Comparison of ENCODE assay signal across 15 cellular contexts in the genomic region with DNA sequence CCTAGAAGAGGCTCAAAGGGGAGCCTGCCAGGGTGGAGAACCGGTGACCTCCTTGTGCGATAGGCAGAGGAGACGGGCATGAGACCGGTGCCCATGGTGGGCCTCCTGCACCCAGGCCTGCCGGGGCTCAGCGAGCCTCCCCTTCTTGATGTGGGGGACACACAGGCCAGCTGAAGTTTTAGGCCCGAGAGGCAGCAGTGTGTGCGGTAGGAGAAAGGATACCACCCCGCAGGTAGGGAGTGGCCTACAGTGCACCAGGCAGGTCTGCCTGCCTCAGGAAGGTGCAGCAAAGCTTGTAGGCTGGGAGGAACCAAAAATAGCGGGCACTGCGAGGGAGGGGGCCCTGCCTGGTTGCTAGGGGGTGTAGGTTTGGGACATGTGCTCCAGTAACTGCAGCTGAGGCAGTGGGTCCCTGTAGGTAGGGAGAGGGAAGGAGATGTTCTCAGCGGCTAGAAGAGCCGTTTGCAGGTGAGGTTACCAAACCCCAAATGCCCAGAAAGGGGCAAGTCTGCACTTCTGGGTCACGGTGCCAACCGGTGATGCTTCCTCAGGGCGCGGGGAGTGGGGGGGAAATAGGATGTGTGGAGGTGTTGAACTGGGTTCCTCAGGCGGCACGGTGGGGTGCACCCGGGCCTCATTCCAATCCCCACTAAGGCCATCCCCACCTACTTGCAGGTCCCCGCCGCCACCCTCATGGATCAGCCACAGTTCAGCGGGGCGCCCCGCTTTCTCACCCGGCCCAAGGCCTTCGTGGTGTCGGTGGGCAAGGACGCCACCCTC. TPM values are rescaled to one million over a fixed set of nuclear protein-coding genes. Genes with fewer than 3 reads are reported as not detected.
A peak's percentile ranks its signal among the peaks of the same experiment; 100 is the strongest.
DNase-seq lines count a peak whose midpoint lies in the region; ATAC-seq and TF ChIP-seq lines count a peak whose summit lies in the region.
"Had no signal": no experiment of that assay in that cellular context is flagged by ENCODE, and none has a peak within 500 bp of the region (broad histone marks: within the 10 kb centered on the region; RNA-seq: fewer than 3 reads in every experiment).

No MANE protein-coding gene starts in this region.

- H3K27ac Mint-ChIP-seq in activated CD4-positive, alpha-beta memory T cell treated with anti-CD3 and anti-CD28 coated beads for 36 hours = no peak overlapping the region
- H3K27ac Mint-ChIP-seq in mesothelial cell of epicardium (no peak overlapping the region), CD14-positive monocyte (no peak overlapping the region)

- H3K4me1 ChIP-seq in right atrium auricular region = peaks cover 0 to 69% of the 10 kb centered on the region in 2 donors

- no peaks in the 10 kb centered on the region for H3K36me3 Mint-ChIP-seq in activated CD4-positive, alpha-beta memory T cell treated with anti-CD3 and anti-CD28 coated beads for 36 hours
- H3K36me3 Mint-ChIP-seq in mesothelial cell of epicardium = peaks cover 2% of the 10 kb centered on the region
- no peaks in the 10 kb centered on the region for H3K36me3 Mint-ChIP-seq in CD14-positive monocyte

- intact Hi-C loops in Right ventricle myocardium superior (cut with DNase I) = no loop called here
- intact Hi-C loops in activated CD4-positive, alpha-beta memory T cell treated with anti-CD3 and anti-CD28 coated beads for 36 hours (cut with micrococcal nuclease) = no loop called here
- intact Hi-C loops in CD14-positive monocyte (cut with micrococcal nuclease) = loop anchor here (5.0 to 10.0 kb wide), 3 partner anchors 76 to 306 kb away; partner anchors contain the start of gene TRIM11 (in 1 of the 2)

- H3K4me3 Mint-ChIP-seq in activated CD4-positive, alpha-beta memory T cell treated with anti-CD3 and anti-CD28 coated beads for 36 hours = peak overlapping the region; percentile 28
- H3K4me3 Mint-ChIP-seq in mesothelial cell of epicardium = peak overlapping the region; percentile 55
- no peak overlapping the region for H3K4me3 Mint-ChIP-seq in CD14-positive monocyte

- H3K27me3 ChIP-seq in right atrium auricular region = no peaks in the 10 kb centered on the region

- no peaks in the 10 kb centered on the region for H3K9me3 ChIP-seq in right atrium auricular region

- peak; percentile 58 for DNase-seq in right atrium auricular region (ENCODE audit: low spot score)
- no peak for DNase-seq in Right ventricle myocardium superior
- no peak for DNase-seq in activated CD4-positive, alpha-beta memory T cell treated with anti-CD3 and anti-CD28 coated beads for 36 hours
- DNase-seq in mesothelial cell of epicardium (ENCODE audit: low spot score in 2 of 2, unreplicated experiment in 2 of 2) = no peak
- no peak for DNase-seq in NCI-H2081 (lab: John Stamatoyannopoulos, UW)
- DNase-seq in CD14-positive monocyte (ENCODE audit: low spot score) = no peak
- DNase-seq in stimulated activated CD4-positive, alpha-beta T cell treated with anti-CD3 and anti-CD28 coated beads, Interleukin-1b, Interleukin-23, amount 100 ng/mL, for 48 hours = no peak
- DNase-seq: activated CD4-positive, CD25-positive, alpha-beta regulatory T cell treated with anti-CD3 and anti-CD28 coated beads, Interleukin-2, amount 50 U/mL, for 72 hours; activated T-cell treated with anti-CD3 and anti-CD28 coated beads, Interleukin-2, amount 50 U/mL, for 48 hours; AML-193; cortex of kidney; GM23248; NCI-H1417 treated with DMSO at 0.1 percent for 48 hours; RPMI8226 had no signal

- no peaks in the 10 kb centered on the region for H3K9me3 Mint-ChIP-seq in activated CD4-positive, alpha-beta memory T cell treated with anti-CD3 and anti-CD28 coated beads for 36 hours
- no peaks in the 10 kb centered on the region for H3K9me3 Mint-ChIP-seq in mesothelial cell of epicardium
- peaks cover 0 to 3% (median 0%) of the 10 kb centered on the region in 7 donors for H3K9me3 Mint-ChIP-seq in CD14-positive monocyte

- peak overlapping the region; percentile 95 to 97 for H3K27ac ChIP-seq in right atrium auricular region
- H3K27ac ChIP-seq: epithelial cell of prostate, GM23248 had no signal

- CTCF ChIA-PET in activated CD4-positive, alpha-beta memory T cell treated with anti-CD3 and anti-CD28 coated beads for 36 hours (lab: Charles Lee) = no interaction called here

- no peak for TF ChIP-seq CTCF in right atrium auricular region (IDR thresholded peaks at IDR 0.05)
- TF ChIP-seq CTCF in mesothelial cell of epicardium (IDR thresholded peaks at IDR 0.05; ENCODE audit: unreplicated experiment) = no peak
- no peak for TF ChIP-seq CTCF in CD14-positive monocyte (IDR thresholded peaks at IDR 0.05)

- peaks cover under 1% of the 10 kb centered on the region for H3K27me3 Mint-ChIP-seq in activated CD4-positive, alpha-beta memory T cell treated with anti-CD3 and anti-CD28 coated beads for 36 hours
- H3K27me3 Mint-ChIP-seq in mesothelial cell of epicardium (ENCODE audit: low read depth) = peaks cover under 1% of the 10 kb centered on the region
- peaks cover 11 to 30% (median 24%) of the 10 kb centered on the region in 3 donors for H3K27me3 Mint-ChIP-seq in CD14-positive monocyte (ENCODE audit: low read depth in 3 of 3)

- peak overlapping the region in 1 of 2 donors; percentile 60 for H3K4me3 ChIP-seq in right atrium auricular region
- H3K4me3 ChIP-seq: GM23248 had no signal

- ATAC-seq in Right ventricle myocardium superior (ENCODE audit: poor library complexity) = no peak

- H3K36me3 ChIP-seq in right atrium auricular region = peaks cover 18% of the 10 kb centered on the region

- H3K4me1 Mint-ChIP-seq in activated CD4-positive, alpha-beta memory T cell treated with anti-CD3 and anti-CD28 coated beads for 36 hours (ENCODE audit: low read depth) = peaks cover 2% of the 10 kb centered on the region
- H3K4me1 Mint-ChIP-seq in mesothelial cell of epicardium (peaks cover under 1% of the 10 kb centered on the region), CD14-positive monocyte (peaks cover 6% of the 10 kb centered on the region)

- POLR2A ChIA-PET in activated CD4-positive, alpha-beta memory T cell treated with anti-CD3 and anti-CD28 coated beads for 36 hours (lab: Charles Lee) = no interaction called here

RNA-seq across cellular contexts. Expression of gene OBSCN, which starts 3.4 kb away (rescaled TPM):
- total RNA-seq in right atrium auricular region (100 to 1,000 TPM; 159 to 317 TPM), Right ventricle myocardium superior (316 TPM), mesothelial cell of epicardium (95.3 to 113 TPM (median 100 TPM) in 3 replicates)
- 10 to 100 TPM; 14.3 to 14.9 TPM for total RNA-seq in activated CD4-positive, alpha-beta memory T cell treated with anti-CD3 and anti-CD28 coated beads for 36 hours
- under 1 TPM; 0.57 to 0.76 TPM for polyA plus RNA-seq in CD14-positive monocyte

RNA-seq across cellular contexts. Expression of gene IBA57, which starts 45.7 kb away (rescaled TPM):
- total RNA-seq in right atrium auricular region (1 to 10 TPM; 6.7 to 7.1 TPM), Right ventricle myocardium superior (14.8 TPM), mesothelial cell of epicardium (10.8 to 14.2 TPM (median 11.8 TPM) in 3 replicates)
- 1 to 10 TPM; 3.8 to 4.8 TPM for total RNA-seq in activated CD4-positive, alpha-beta memory T cell treated with anti-CD3 and anti-CD28 coated beads for 36 hours
- polyA plus RNA-seq in CD14-positive monocyte = 1 to 10 TPM; 1.6 to 2.1 TPM

Comparison
In these comparisons a context has a peak if more than half of its experiments do, and no peak if none do; other contexts are left out.
1. H3K4me3 Mint-ChIP-seq: peak in activated CD4-positive, alpha-beta memory T cell treated with anti-CD3 and anti-CD28 coated beads for 36 hours (single experiment) and mesothelial cell of epicardium (single experiment); none in CD14-positive monocyte (0 of 2).
2. intact Hi-C loops: an anchor here in CD14-positive monocyte (5.0 to 10.0 kb wide); none called in Right ventricle myocardium superior and activated CD4-positive, alpha-beta memory T cell treated with anti-CD3 and anti-CD28 coated beads for 36 hours.